ENCODE assay signal across 14 cellular contexts in the genomic region with DNA sequence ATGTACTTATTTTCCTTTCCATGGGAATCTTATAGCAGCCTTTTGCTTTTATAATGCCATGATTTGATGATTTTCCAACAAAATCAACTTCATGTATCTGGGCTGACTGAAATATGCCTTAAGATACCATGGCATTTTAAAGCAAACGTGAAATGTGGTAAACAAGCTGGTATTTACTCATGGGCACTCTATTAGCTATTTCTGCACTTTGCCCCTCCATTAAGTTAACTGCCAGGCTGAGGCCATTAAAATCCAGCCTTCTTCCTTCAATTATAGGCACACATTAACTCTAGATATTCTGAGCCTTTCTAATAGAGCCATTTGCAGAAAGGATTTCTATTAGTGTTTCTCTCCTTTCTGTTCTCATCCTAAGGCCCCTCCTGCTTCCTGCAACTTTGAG. TPM values are rescaled to one million over a fixed set of nuclear protein-coding genes. Genes with fewer than 3 reads are reported as not detected.
DNase-seq lines count a peak whose midpoint lies in the region; ATAC-seq, FAIRE-seq and TF ChIP-seq lines count a peak whose summit lies in the region.
"Had no signal": no experiment of that assay in that cellular context is flagged by ENCODE, and none has a peak within 500 bp of the region (broad histone marks: within the 10 kb centered on the region; RNA-seq: fewer than 3 reads in every experiment).

No MANE protein-coding gene starts in this region.

- 8% methylated on average over 1 of the region's 1 CpG for WGBS in SK-N-SH (ENCODE audit: low lambda C conversion rate)
- WGBS in suprapubic skin: 52% methylated on average over 1 of the region's 1 CpG
- 55 to 62% methylated on average over 1 of the region's 1 CpG for WGBS in upper lobe of left lung, 2 donors

- TF ChIP-seq CTCF in SK-N-SH (IDR thresholded peaks at IDR 0.05) (no peak), astrocyte (IDR thresholded peaks at IDR 0.05; ENCODE audit: insufficient read depth, low read depth, low read length) (no peak), suprapubic skin (IDR thresholded peaks at IDR 0.05) (no peak), GM10266 (IDR thresholded peaks at IDR 0.05; ENCODE audit: control insufficient read depth, insufficient read depth, low read depth, missing control alignments) (no peak), upper lobe of left lung (IDR thresholded peaks at IDR 0.05) (no peak)

- peaks cover 40% of the 10 kb centered on the region for H3K27me3 Mint-ChIP-seq in astrocyte (ENCODE audit: low read depth, unreplicated experiment)

- H3K79me2 ChIP-seq in SK-N-SH (ENCODE audit: insufficient read depth) (no peaks in the 10 kb centered on the region), astrocyte (ENCODE audit: insufficient read depth, low read length) (no peaks in the 10 kb centered on the region)

- H2AFZ ChIP-seq in SK-N-SH (ENCODE audit: low read depth) (no peak overlapping the region), astrocyte (ENCODE audit: low read depth, low read length) (no peak overlapping the region)

- H3K27me3 ChIP-seq in SK-N-SH (ENCODE audit: insufficient read depth) (peaks cover 20% of the 10 kb centered on the region), astrocyte (ENCODE audit: insufficient read depth, low read length) (peaks cover 28% of the 10 kb centered on the region), suprapubic skin (peaks cover 29% of the 10 kb centered on the region), upper lobe of left lung (peaks cover 2 to 22% (median 12%) of the 10 kb centered on the region in 4 donors)

- H3K27ac ChIP-seq in SK-N-SH (ENCODE audit: low read depth in 2 of 2, low read length in 1 of 2): no peak overlapping the region
- H3K27ac ChIP-seq in astrocyte (ENCODE audit: low read depth, low read length): no peak overlapping the region
- H3K27ac ChIP-seq in suprapubic skin: no peak overlapping the region
- no peak overlapping the region for H3K27ac ChIP-seq in upper lobe of left lung
- H3K27ac ChIP-seq: neutrophil had no signal

- H4K20me1 ChIP-seq in SK-N-SH (ENCODE audit: insufficient read depth): no peaks in the 10 kb centered on the region
- H4K20me1 ChIP-seq in astrocyte (ENCODE audit: insufficient read depth, low read length): no peaks in the 10 kb centered on the region

- CTCF ChIA-PET in SK-N-SH (lab: Yijun Ruan, JAX): interaction anchor here (0.7 to 2.8 kb wide), 3 partner anchors 14 to 614 kb away, joined by 3 to 7 read pairs (median 3); no protein-coding TSS in a partner anchor

- H3K36me3 ChIP-seq in SK-N-SH (replicated peaks in 1 of 2; ENCODE audit: control insufficient read depth in 1 of 2, insufficient read depth in 2 of 2, low read length in 1 of 2) (no peaks in the 10 kb centered on the region), astrocyte (ENCODE audit: insufficient read depth, low read length) (no peaks in the 10 kb centered on the region), suprapubic skin (no peaks in the 10 kb centered on the region), upper lobe of left lung (no peaks in the 10 kb centered on the region)
- H3K36me3 ChIP-seq: neutrophil, tibial nerve had no signal

- TF ChIP-seq POLR2A in suprapubic skin (IDR thresholded peaks at IDR 0.05) (no peak), upper lobe of left lung (IDR thresholded peaks at IDR 0.05) (no peak)

- no peak overlapping the region for H3K27ac Mint-ChIP-seq in astrocyte (ENCODE audit: unreplicated experiment)
- H3K27ac Mint-ChIP-seq: activated B cell treated with CpG ODN at 0.5 μM for 24 hours had no signal

- TF ChIP-seq RAD21 in SK-N-SH (IDR thresholded peaks at IDR 0.05; ENCODE audit: low read length): no peak

- TF ChIP-seq EP300 in SK-N-SH (IDR thresholded peaks at IDR 0.05; ENCODE audit: borderline replicate concordance in 1 of 2, low read depth in 1 of 2, low read length in 1 of 2): no peak
- TF ChIP-seq EP300 in suprapubic skin (IDR thresholded peaks at IDR 0.05): no peak
- TF ChIP-seq EP300 in upper lobe of left lung (IDR thresholded peaks at IDR 0.05): no peak

- H3K9ac ChIP-seq in SK-N-SH (no peak overlapping the region), astrocyte (ENCODE audit: low read length) (no peak overlapping the region)

- H3K4me2 ChIP-seq in SK-N-SH: 0 out of 2 replicates have a peak overlapping the region, but pooled peaks have one; percentile 57
- peak overlapping the region; percentile 84 for H3K4me2 ChIP-seq in astrocyte (ENCODE audit: low read length)

- H3K4me3 Mint-ChIP-seq in astrocyte (ENCODE audit: unreplicated experiment): peak overlapping the region; percentile 81

- H3K9me3 ChIP-seq in SK-N-SH: no peaks in the 10 kb centered on the region
- H3K9me3 ChIP-seq in astrocyte (ENCODE audit: insufficient read depth, low read depth, low read length): no peaks in the 10 kb centered on the region
- H3K9me3 ChIP-seq in suprapubic skin: no peaks in the 10 kb centered on the region
- no peaks in the 10 kb centered on the region for H3K9me3 ChIP-seq in upper lobe of left lung
- H3K9me3 ChIP-seq: neutrophil, tibial nerve had no signal

- no peak for FAIRE-seq in astrocyte (lab: Jason Lieb, UNC)

- no peak overlapping the region for H3K4me3 ChIP-seq in SK-N-SH (ENCODE audit: low read depth in 2 of 2, low read length in 1 of 2)
- no peak overlapping the region for H3K4me3 ChIP-seq in astrocyte (ENCODE audit: insufficient read depth, low read depth, low read length)
- peak overlapping the region; percentile 37 for H3K4me3 ChIP-seq in suprapubic skin
- no peak overlapping the region for H3K4me3 ChIP-seq in upper lobe of left lung

- no peaks in the 10 kb centered on the region for H3F3A ChIP-seq in SK-N-SH (replicated peaks; ENCODE audit: insufficient read depth)

- no peak for DNase-seq in SK-N-SH
- DNase-seq in astrocyte (ENCODE audit: low read depth): no peak
- no peak for DNase-seq in left lobe of liver (ENCODE audit: low spot score)
- DNase-seq in suprapubic skin (ENCODE audit: low spot score in 2 of 2): no peak
- no peak for DNase-seq in GM10266 (ENCODE audit: extremely low spot score)
- DNase-seq in upper lobe of left lung: no peak
- DNase-seq in globus pallidus (ENCODE audit: low spot score): no peak
- DNase-seq: activated B cell treated with CpG ODN at 0.5 μM for 24 hours, activated T-cell treated with anti-CD3 and anti-CD28 coated beads for 4 hours, foreskin melanocyte had no signal

- peaks cover 6% of the 10 kb centered on the region for H3K9me3 Mint-ChIP-seq in astrocyte (ENCODE audit: unreplicated experiment)
- H3K9me3 Mint-ChIP-seq: activated B cell treated with CpG ODN at 0.5 μM for 24 hours had no signal

- H3K36me3 Mint-ChIP-seq in astrocyte (ENCODE audit: low read depth, unreplicated experiment): no peaks in the 10 kb centered on the region

- ATAC-seq in SK-N-SH treated with all-trans-retinoic acid at 6 μM for 48 hours (no peak), left lobe of liver (peak; percentile 28), upper lobe of left lung (ENCODE audit: low FRiP score in 2 of 2) (no peak)

- no peaks in the 10 kb centered on the region for H3K9me2 ChIP-seq in SK-N-SH

- H3K4me1 ChIP-seq in SK-N-SH (ENCODE audit: control insufficient read depth in 1 of 2, insufficient read depth in 2 of 2, low read depth in 1 of 2, low read length in 1 of 2) (peaks cover 0 to 11% of the 10 kb centered on the region in 2 experiments; a peak in 2 of 4 replicates), astrocyte (ENCODE audit: insufficient read depth, low read length) (peaks cover 4% of the 10 kb centered on the region), suprapubic skin (peaks cover 34% of the 10 kb centered on the region), upper lobe of left lung (peaks cover 11 to 23% (median 18%) of the 10 kb centered on the region in 4 donors)

- peaks cover 5% of the 10 kb centered on the region for H3K4me1 Mint-ChIP-seq in astrocyte (ENCODE audit: low read depth, unreplicated experiment)

- POLR2A ChIA-PET in SK-N-SH (lab: Yijun Ruan, JAX): no interaction called here

TF ChIP-seq in SK-N-SH, 30 proteins besides CTCF, POLR2A, EP300 and RAD21 (continues in another document):
- TF ChIP-seq NFIC (IDR thresholded peaks at IDR 0.05; ENCODE audit: borderline replicate concordance) (no peak), ELF1 (IDR thresholded peaks at IDR 0.05) (no peak)
- TF ChIP-seq, protein P1, sequence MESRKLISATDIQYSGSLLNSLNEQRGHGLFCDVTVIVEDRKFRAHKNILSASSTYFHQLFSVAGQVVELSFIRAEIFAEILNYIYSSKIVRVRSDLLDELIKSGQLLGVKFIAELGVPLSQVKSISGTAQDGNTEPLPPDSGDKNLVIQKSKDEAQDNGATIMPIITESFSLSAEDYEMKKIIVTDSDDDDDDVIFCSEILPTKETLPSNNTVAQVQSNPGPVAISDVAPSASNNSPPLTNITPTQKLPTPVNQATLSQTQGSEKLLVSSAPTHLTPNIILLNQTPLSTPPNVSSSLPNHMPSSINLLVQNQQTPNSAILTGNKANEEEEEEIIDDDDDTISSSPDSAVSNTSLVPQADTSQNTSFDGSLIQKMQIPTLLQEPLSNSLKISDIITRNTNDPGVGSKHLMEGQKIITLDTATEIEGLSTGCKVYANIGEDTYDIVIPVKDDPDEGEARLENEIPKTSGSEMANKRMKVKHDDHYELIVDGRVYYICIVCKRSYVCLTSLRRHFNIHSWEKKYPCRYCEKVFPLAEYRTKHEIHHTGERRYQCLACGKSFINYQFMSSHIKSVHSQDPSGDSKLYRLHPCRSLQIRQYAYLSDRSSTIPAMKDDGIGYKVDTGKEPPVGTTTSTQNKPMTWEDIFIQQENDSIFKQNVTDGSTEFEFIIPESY (IDR thresholded peaks at IDR 0.05; ENCODE audit: borderline replicate concordance, low read depth): no peak

TF ChIP-seq in SK-N-SH treated with all-trans-retinoic acid at 6 μM for 48 hours, 23 proteins besides CTCF, POLR2A, EP300 and RAD21 (continues in another document):
- no peak for TF ChIP-seq GLIS3 (CRISPR knock-in tag; IDR thresholded peaks at IDR 0.05)
- no peak for TF ChIP-seq ARNTL (CRISPR knock-in tag; IDR thresholded peaks at IDR 0.05; ENCODE audit: borderline replicate concordance, low read depth)
- TF ChIP-seq, protein P2, sequence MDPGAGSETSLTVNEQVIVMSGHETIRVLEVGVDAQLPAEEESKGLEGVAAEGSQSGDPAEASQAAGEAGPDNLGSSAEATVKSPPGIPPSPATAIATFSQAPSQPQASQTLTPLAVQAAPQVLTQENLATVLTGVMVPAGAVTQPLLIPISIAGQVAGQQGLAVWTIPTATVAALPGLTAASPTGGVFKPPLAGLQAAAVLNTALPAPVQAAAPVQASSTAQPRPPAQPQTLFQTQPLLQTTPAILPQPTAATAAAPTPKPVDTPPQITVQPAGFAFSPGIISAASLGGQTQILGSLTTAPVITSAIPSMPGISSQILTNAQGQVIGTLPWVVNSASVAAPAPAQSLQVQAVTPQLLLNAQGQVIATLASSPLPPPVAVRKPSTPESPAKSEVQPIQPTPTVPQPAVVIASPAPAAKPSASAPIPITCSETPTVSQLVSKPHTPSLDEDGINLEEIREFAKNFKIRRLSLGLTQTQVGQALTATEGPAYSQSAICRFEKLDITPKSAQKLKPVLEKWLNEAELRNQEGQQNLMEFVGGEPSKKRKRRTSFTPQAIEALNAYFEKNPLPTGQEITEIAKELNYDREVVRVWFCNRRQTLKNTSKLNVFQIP (CRISPR knock-in tag; IDR thresholded peaks at IDR 0.05; ENCODE audit: borderline replicate concordance, low read depth): no peak

RNA-seq across cellular contexts. Expression of gene KCNJ3, which starts 1.7 kb away (rescaled TPM):
- not detected in 2 replicates for polyA plus RNA-seq in SK-N-SH (2012; rRNA removed)
- under 0.01 and 0.01 TPM in 2 replicates for polyA plus RNA-seq in SK-N-SH (2012; cell fraction: cytosol; rRNA removed)
- polyA plus RNA-seq in SK-N-SH (2012; cell fraction: nucleus; rRNA removed): 0.01 TPM in 1 of 2 replicates, not detected in the other
- total RNA-seq in astrocyte (not detected in 2 replicates), left lobe of liver (0.78 TPM), suprapubic skin (under 1 TPM in 1 of 4 donors, not detected in 3; 0.26 TPM), upper lobe of left lung (not detected)
- total RNA-seq: activated B cell treated with CpG ODN at 0.5 μM for 24 hours, kidney epithelial cell had no signal
